In the genomic region with DNA sequence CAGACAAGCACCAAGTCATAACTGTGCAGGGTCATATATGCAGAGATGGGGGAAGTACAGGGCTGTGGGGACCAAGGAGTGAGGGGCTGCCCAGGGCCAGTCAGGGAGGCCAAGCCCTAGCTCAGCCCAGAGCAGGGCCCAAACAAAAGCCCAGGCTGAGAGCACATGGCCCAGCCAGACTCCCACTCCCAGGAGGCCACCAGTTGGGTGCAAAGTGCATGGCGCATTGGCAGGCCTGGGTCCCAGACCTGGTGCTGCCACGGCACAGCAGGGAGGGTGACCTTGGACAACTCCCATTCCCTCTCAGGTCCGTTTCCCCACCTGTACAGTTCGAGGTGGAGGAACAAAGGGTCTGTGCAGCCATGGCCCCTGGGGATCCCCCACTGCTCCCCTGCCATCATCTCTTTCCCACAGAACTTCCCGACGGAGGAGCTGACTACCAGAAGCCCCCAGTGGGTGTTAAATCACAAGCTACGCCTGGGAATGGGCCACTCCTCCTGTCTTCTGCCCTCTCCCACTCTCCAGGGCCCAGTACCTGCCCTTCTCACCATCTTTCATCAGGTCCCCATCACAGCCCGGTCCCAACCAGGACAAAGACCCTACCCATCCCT, we compare ENCODE assay signal across 1 cellular context.
TF ChIP-seq lines count a peak whose summit lies in the region.

No MANE protein-coding gene starts in this region.

TF ChIP-seq in HepG2, 621 proteins besides CTCF, POLR2A, EP300 and RAD21 (continued from another document and continues in another):
- no peak for TF ChIP-seq TBL1XR1 (IDR thresholded peaks at IDR 0.05; ENCODE audit: borderline replicate concordance, low read length, partially characterized antibody)
- TF ChIP-seq SMC3 (IDR thresholded peaks at IDR 0.05; ENCODE audit: low read length): no peak
- TF ChIP-seq TOE1 (CRISPR knock-in tag; IDR thresholded peaks at IDR 0.05): no peak
- TF ChIP-seq SAFB2 (CRISPR knock-in tag; IDR thresholded peaks at IDR 0.05; ENCODE audit: borderline replicate concordance, low read depth): no peak; the same call in 1 of the 2 replicates
- TF ChIP-seq NR1H2 (CRISPR knock-in tag; IDR thresholded peaks at IDR 0.05; ENCODE audit: borderline replicate concordance, low read depth): peak; percentile 81; the same call in 1 of the 2 replicates
- peak; percentile 88 for TF ChIP-seq BORCS8-MEF2B (CRISPR knock-in tag; IDR thresholded peaks at IDR 0.05)
- TF ChIP-seq SMYD3 (CRISPR knock-in tag; IDR thresholded peaks at IDR 0.05): peak; percentile 81; the same call in 1 of the 2 replicates
- TF ChIP-seq ZNF615 (CRISPR knock-in tag; IDR thresholded peaks at IDR 0.05; ENCODE audit: borderline replicate concordance): 0 out of 2 replicates have a peak, but pooled peaks have one; percentile 39
- TF ChIP-seq ZNF432 (CRISPR knock-in tag; IDR thresholded peaks at IDR 0.05; ENCODE audit: borderline replicate concordance): no peak
- no peak for TF ChIP-seq PCBP2 (optimal IDR thresholded peaks at IDR 0.05; ENCODE audit: low read depth, low read length, poor library complexity, severe bottlenecking)
- TF ChIP-seq MIER3 (CRISPR knock-in tag; IDR thresholded peaks at IDR 0.05; ENCODE audit: borderline replicate concordance): peak; percentile 58; the same call in 1 of the 2 replicates
- peak; percentile 77 for TF ChIP-seq ASH2L (IDR thresholded peaks at IDR 0.05; ENCODE audit: insufficient read length, low read depth, low read length)
- TF ChIP-seq ZNF318 (CRISPR knock-in tag; IDR thresholded peaks at IDR 0.05): peak; percentile 94
- no peak; the same call in 1 of the 2 replicates for TF ChIP-seq ZNF3 (CRISPR knock-in tag; IDR thresholded peaks at IDR 0.05)
- no peak for TF ChIP-seq ATF7 (IDR thresholded peaks at IDR 0.05)
- peak; percentile 71; the same call in 1 of the 2 replicates for TF ChIP-seq ATF7 (CRISPR knock-in tag; IDR thresholded peaks at IDR 0.05)
- TF ChIP-seq SMAD1 (CRISPR knock-in tag; IDR thresholded peaks at IDR 0.05; ENCODE audit: borderline replicate concordance, low read depth): no peak
- TF ChIP-seq HOXA9 (CRISPR knock-in tag; IDR thresholded peaks at IDR 0.05; ENCODE audit: borderline replicate concordance): no peak
- no peak for TF ChIP-seq ZNF136 (CRISPR knock-in tag; IDR thresholded peaks at IDR 0.05; ENCODE audit: low read depth)
- peak; percentile 79 for TF ChIP-seq YY1 (IDR thresholded peaks at IDR 0.05; ENCODE audit: insufficient read depth, insufficient replicate concordance, low read depth, low read length)
- TF ChIP-seq TOPORS (CRISPR knock-in tag; IDR thresholded peaks at IDR 0.05): peak; percentile 74; the same call in 1 of the 2 replicates
- TF ChIP-seq, protein P1, sequence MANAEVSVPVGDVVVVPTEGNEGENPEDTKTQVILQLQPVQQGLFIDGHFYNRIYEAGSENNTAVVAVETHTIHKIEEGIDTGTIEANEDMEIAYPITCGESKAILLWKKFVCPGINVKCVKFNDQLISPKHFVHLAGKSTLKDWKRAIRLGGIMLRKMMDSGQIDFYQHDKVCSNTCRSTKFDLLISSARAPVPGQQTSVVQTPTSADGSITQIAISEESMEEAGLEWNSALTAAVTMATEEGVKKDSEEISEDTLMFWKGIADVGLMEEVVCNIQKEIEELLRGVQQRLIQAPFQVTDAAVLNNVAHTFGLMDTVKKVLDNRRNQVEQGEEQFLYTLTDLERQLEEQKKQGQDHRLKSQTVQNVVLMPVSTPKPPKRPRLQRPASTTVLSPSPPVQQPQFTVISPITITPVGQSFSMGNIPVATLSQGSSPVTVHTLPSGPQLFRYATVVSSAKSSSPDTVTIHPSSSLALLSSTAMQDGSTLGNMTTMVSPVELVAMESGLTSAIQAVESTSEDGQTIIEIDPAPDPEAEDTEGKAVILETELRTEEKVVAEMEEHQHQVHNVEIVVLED (CRISPR knock-in tag; IDR thresholded peaks at IDR 0.05; ENCODE audit: borderline replicate concordance): no peak; the same call in 1 of the 2 replicates
- peak; percentile 81 for TF ChIP-seq ZNF331 (CRISPR knock-in tag; IDR thresholded peaks at IDR 0.05)
- peak; percentile 58 for TF ChIP-seq ZSCAN25 (CRISPR knock-in tag; IDR thresholded peaks at IDR 0.05)
- TF ChIP-seq ZSCAN12 (CRISPR knock-in tag; IDR thresholded peaks at IDR 0.05): no peak
- TF ChIP-seq, protein P2, sequence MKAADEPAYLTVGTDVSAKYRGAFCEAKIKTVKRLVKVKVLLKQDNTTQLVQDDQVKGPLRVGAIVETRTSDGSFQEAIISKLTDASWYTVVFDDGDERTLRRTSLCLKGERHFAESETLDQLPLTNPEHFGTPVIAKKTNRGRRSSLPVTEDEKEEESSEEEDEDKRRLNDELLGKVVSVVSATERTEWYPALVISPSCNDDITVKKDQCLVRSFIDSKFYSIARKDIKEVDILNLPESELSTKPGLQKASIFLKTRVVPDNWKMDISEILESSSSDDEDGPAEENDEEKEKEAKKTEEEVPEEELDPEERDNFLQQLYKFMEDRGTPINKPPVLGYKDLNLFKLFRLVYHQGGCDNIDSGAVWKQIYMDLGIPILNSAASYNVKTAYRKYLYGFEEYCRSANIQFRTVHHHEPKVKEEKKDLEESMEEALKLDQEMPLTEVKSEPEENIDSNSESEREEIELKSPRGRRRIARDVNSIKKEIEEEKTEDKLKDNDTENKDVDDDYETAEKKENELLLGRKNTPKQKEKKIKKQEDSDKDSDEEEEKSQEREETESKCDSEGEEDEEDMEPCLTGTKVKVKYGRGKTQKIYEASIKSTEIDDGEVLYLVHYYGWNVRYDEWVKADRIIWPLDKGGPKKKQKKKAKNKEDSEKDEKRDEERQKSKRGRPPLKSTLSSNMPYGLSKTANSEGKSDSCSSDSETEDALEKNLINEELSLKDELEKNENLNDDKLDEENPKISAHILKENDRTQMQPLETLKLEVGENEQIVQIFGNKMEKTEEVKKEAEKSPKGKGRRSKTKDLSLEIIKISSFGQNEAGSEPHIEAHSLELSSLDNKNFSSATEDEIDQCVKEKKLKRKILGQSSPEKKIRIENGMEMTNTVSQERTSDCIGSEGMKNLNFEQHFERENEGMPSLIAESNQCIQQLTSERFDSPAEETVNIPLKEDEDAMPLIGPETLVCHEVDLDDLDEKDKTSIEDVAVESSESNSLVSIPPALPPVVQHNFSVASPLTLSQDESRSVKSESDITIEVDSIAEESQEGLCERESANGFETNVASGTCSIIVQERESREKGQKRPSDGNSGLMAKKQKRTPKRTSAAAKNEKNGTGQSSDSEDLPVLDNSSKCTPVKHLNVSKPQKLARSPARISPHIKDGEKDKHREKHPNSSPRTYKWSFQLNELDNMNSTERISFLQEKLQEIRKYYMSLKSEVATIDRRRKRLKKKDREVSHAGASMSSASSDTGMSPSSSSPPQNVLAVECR (CRISPR knock-in tag; IDR thresholded peaks at IDR 0.05; ENCODE audit: borderline replicate concordance): peak; percentile 90
- TF ChIP-seq ZBTB38 (CRISPR knock-in tag; IDR thresholded peaks at IDR 0.05): peak; percentile 71; the same call in 1 of the 2 replicates
- no peak for TF ChIP-seq NKX3-1 (CRISPR knock-in tag; IDR thresholded peaks at IDR 0.05)
- TF ChIP-seq, protein P3, sequence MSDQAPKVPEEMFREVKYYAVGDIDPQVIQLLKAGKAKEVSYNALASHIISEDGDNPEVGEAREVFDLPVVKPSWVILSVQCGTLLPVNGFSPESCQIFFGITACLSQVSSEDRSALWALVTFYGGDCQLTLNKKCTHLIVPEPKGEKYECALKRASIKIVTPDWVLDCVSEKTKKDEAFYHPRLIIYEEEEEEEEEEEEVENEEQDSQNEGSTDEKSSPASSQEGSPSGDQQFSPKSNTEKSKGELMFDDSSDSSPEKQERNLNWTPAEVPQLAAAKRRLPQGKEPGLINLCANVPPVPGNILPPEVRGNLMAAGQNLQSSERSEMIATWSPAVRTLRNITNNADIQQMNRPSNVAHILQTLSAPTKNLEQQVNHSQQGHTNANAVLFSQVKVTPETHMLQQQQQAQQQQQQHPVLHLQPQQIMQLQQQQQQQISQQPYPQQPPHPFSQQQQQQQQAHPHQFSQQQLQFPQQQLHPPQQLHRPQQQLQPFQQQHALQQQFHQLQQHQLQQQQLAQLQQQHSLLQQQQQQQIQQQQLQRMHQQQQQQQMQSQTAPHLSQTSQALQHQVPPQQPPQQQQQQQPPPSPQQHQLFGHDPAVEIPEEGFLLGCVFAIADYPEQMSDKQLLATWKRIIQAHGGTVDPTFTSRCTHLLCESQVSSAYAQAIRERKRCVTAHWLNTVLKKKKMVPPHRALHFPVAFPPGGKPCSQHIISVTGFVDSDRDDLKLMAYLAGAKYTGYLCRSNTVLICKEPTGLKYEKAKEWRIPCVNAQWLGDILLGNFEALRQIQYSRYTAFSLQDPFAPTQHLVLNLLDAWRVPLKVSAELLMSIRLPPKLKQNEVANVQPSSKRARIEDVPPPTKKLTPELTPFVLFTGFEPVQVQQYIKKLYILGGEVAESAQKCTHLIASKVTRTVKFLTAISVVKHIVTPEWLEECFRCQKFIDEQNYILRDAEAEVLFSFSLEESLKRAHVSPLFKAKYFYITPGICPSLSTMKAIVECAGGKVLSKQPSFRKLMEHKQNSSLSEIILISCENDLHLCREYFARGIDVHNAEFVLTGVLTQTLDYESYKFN (CRISPR knock-in tag; conservative IDR thresholded peaks at IDR 0.05): peak; percentile 91
- TF ChIP-seq KAT7 (CRISPR knock-in tag; IDR thresholded peaks at IDR 0.05; ENCODE audit: borderline replicate concordance): peak; percentile 88; the same call in 1 of the 2 replicates
- no peak for TF ChIP-seq ZBTB21 (CRISPR knock-in tag; IDR thresholded peaks at IDR 0.05)
- no peak; the same call in 1 of the 2 replicates for TF ChIP-seq ZSCAN30 (CRISPR knock-in tag; IDR thresholded peaks at IDR 0.05)
- no peak for TF ChIP-seq ZNF496 (CRISPR knock-in tag; IDR thresholded peaks at IDR 0.05; ENCODE audit: insufficient replicate concordance)
- no peak for TF ChIP-seq ZBTB49 (CRISPR knock-in tag; IDR thresholded peaks at IDR 0.05; ENCODE audit: borderline replicate concordance)
